Comparison of ENCODE assay signal across 11 cellular contexts in genomic region chr12:16198884-16199283, GRCh38.
A peak's percentile ranks its signal among the peaks of the same experiment; 100 is the strongest.
DNase-seq lines count a peak whose midpoint lies in the region; ATAC-seq and TF ChIP-seq lines count a peak whose summit lies in the region.
"Had no signal": no experiment of that assay in that cellular context is flagged by ENCODE, and none has a peak within 500 bp of the region (broad histone marks: within the 10 kb centered on the region; RNA-seq: fewer than 3 reads in every experiment).

No MANE protein-coding gene starts in this region.

- no peak overlapping the region for H3K4me2 ChIP-seq in GM23338
- H3K4me2 ChIP-seq: SK-N-SH had no signal

- peak overlapping the region; percentile 26 for H2AFZ ChIP-seq in GM23338

- peak; percentile 54 for DNase-seq in GM23338 (ENCODE audit: low spot score)
- peak; percentile 18 for DNase-seq in WERI-Rb-1
- DNase-seq in stimulated activated effector memory CD8-positive, alpha-beta T cell treated with anti-CD3 and anti-CD28 coated beads, Interleukin-12 subunit alpha, Interleukin-12 subunit beta, amount 100 ng/mL, for 72 hours (ENCODE audit: low spot score in 2 of 2): no peak
- DNase-seq in dorsolateral prefrontal cortex: no peak
- no peak for DNase-seq in NCI-H345 treated with DMSO at 0.1 percent for 48 hours (lab: John Stamatoyannopoulos, UW; ENCODE audit: unreplicated experiment)
- DNase-seq in vagina (ENCODE audit: extremely low spot score in 2 of 2): no peak
- DNase-seq: activated naive CD4-positive, alpha-beta T cell treated with Interleukin-2 at 50 U/mL for 16 hours; SK-N-SH had no signal

- no peak for TF ChIP-seq POLR2A in vagina (IDR thresholded peaks at IDR 0.05)

- TF ChIP-seq CTCF in GM23338 (conservative IDR thresholded peaks at IDR 0.05; ENCODE audit: low read depth in 2 of 2) (no peak), WERI-Rb-1 (IDR thresholded peaks at IDR 0.05; ENCODE audit: low read depth, low read length) (no peak), dorsolateral prefrontal cortex (IDR thresholded peaks at IDR 0.05 in 54 of 56, conservative IDR thresholded peaks at IDR 0.05 in 2 of 56; ENCODE audit: low read depth in 1 of 56, partially characterized antibody in 56 of 56) (no peak), vagina (IDR thresholded peaks at IDR 0.05) (no peak)

- H3K36me3 ChIP-seq in GM23338 (ENCODE audit: insufficient read depth) (no peaks in the 10 kb centered on the region), WERI-Rb-1 (no peaks in the 10 kb centered on the region), vagina (no peaks in the 10 kb centered on the region)

- H3K9me3 Mint-ChIP-seq in GM23338: peaks cover 10% of the 10 kb centered on the region
- H3K9me3 Mint-ChIP-seq in stimulated activated effector memory CD8-positive, alpha-beta T cell treated with anti-CD3 and anti-CD28 coated beads, Interleukin-12 subunit alpha, Interleukin-12 subunit beta, amount 100 ng/mL, for 72 hours: peaks cover 8% of the 10 kb centered on the region

- peaks cover 8% of the 10 kb centered on the region for H3K9me3 ChIP-seq in WERI-Rb-1 (ENCODE audit: severe bottlenecking)
- no peaks in the 10 kb centered on the region for H3K9me3 ChIP-seq in vagina
- H3K9me3 ChIP-seq: SK-N-SH had no signal

- H3K36me3 Mint-ChIP-seq in GM23338 (ENCODE audit: low read depth): peaks cover 8% of the 10 kb centered on the region; the same call in 2 of the 3 replicates
- no peaks in the 10 kb centered on the region for H3K36me3 Mint-ChIP-seq in stimulated activated effector memory CD8-positive, alpha-beta T cell treated with anti-CD3 and anti-CD28 coated beads, Interleukin-12 subunit alpha, Interleukin-12 subunit beta, amount 100 ng/mL, for 72 hours

- H3K27ac ChIP-seq in GM23338 (ENCODE audit: low read depth) (no peak overlapping the region), WERI-Rb-1 (no peak overlapping the region), dorsolateral prefrontal cortex (no peak overlapping the region), vagina (no peak overlapping the region)

- H3K27me3 Mint-ChIP-seq in GM23338 (ENCODE audit: insufficient read depth, low read depth, poor library complexity): no peaks in the 10 kb centered on the region

- H3K27me3 ChIP-seq in GM23338 (ENCODE audit: insufficient read depth) (no peaks in the 10 kb centered on the region), WERI-Rb-1 (ENCODE audit: insufficient read depth, low read depth, severe bottlenecking) (no peaks in the 10 kb centered on the region), dorsolateral prefrontal cortex (no peaks in the 10 kb centered on the region), vagina (no peaks in the 10 kb centered on the region)

- H3K4me3 Mint-ChIP-seq in GM23338: no peak overlapping the region
- H3K4me3 Mint-ChIP-seq in stimulated activated effector memory CD8-positive, alpha-beta T cell treated with anti-CD3 and anti-CD28 coated beads, Interleukin-12 subunit alpha, Interleukin-12 subunit beta, amount 100 ng/mL, for 72 hours: no peak overlapping the region
- H3K4me3 Mint-ChIP-seq: nephron had no signal

- intact Hi-C loops in dorsolateral prefrontal cortex (cut with DNase I): no loop called here
- intact Hi-C loops in vagina (cut with DNase I): no loop called here

- H3K79me2 ChIP-seq in GM23338 (replicated peaks; ENCODE audit: insufficient read depth): no peaks in the 10 kb centered on the region

- no peaks in the 10 kb centered on the region for H3F3A ChIP-seq in GM23338 (replicated peaks; ENCODE audit: low read depth)

- no peaks in the 10 kb centered on the region for H4K20me1 ChIP-seq in GM23338 (replicated peaks; ENCODE audit: insufficient read depth)

- H3K4me3 ChIP-seq in GM23338 (no peak overlapping the region), WERI-Rb-1 (ENCODE audit: low read depth, low read length) (no peak overlapping the region), dorsolateral prefrontal cortex (no peak overlapping the region), vagina (no peak overlapping the region)

- H3K4me1 Mint-ChIP-seq in GM23338: peaks cover 10% of the 10 kb centered on the region; the same call in 2 of the 3 replicates
- H3K4me1 Mint-ChIP-seq in stimulated activated effector memory CD8-positive, alpha-beta T cell treated with anti-CD3 and anti-CD28 coated beads, Interleukin-12 subunit alpha, Interleukin-12 subunit beta, amount 100 ng/mL, for 72 hours: no peaks in the 10 kb centered on the region
- H3K4me1 Mint-ChIP-seq: nephron had no signal

- no peaks in the 10 kb centered on the region for H3K9me2 ChIP-seq in GM23338 (ENCODE audit: insufficient read depth)

- peak overlapping the region; percentile 22 for H3K27ac Mint-ChIP-seq in GM23338
- H3K27ac Mint-ChIP-seq in stimulated activated effector memory CD8-positive, alpha-beta T cell treated with anti-CD3 and anti-CD28 coated beads, Interleukin-12 subunit alpha, Interleukin-12 subunit beta, amount 100 ng/mL, for 72 hours: no peak overlapping the region
- H3K27ac Mint-ChIP-seq: nephron had no signal

- ATAC-seq in GM18520 (IDR thresholded peaks at IDR 0.05; ENCODE audit: unreplicated experiment): peak; percentile 55
- peak; percentile 93 for ATAC-seq in GM23338
- peak; percentile 79 for ATAC-seq in HG03520 (IDR thresholded peaks at IDR 0.05; ENCODE audit: unreplicated experiment)
- no peak for ATAC-seq in stimulated activated effector memory CD8-positive, alpha-beta T cell treated with anti-CD3 and anti-CD28 coated beads, Interleukin-12 subunit alpha, Interleukin-12 subunit beta, amount 100 ng/mL, for 72 hours

- H3K4me1 ChIP-seq in GM23338 (ENCODE audit: insufficient read depth) (peaks cover 8% of the 10 kb centered on the region; the same call in 1 of the 2 replicates), vagina (no peaks in the 10 kb centered on the region)

TF ChIP-seq in GM23338, 12 proteins besides CTCF, POLR2A, EP300 and RAD21 (continues in another document):
- TF ChIP-seq ZNF331 (CRISPR knock-in tag; IDR thresholded peaks at IDR 0.05; ENCODE audit: low read depth) (no peak), ETS1 (IDR thresholded peaks at IDR 0.05) (no peak), JUNB (IDR thresholded peaks at IDR 0.05; ENCODE audit: unreplicated experiment) (no peak), CREB1 (CRISPR knock-in tag; IDR thresholded peaks at IDR 0.05; ENCODE audit: low read depth) (no peak)

Comparison
In these comparisons a context has a peak if more than half of its experiments do, and no peak if none do; other contexts are left out.
1. DNase-seq: peak in GM23338 (single experiment) and WERI-Rb-1 (single experiment); none in stimulated activated effector memory CD8-positive, alpha-beta T cell treated with anti-CD3 and anti-CD28 coated beads, Interleukin-12 subunit alpha, Interleukin-12 subunit beta, amount 100 ng/mL, for 72 hours (0 of 2), dorsolateral prefrontal cortex (0 of 10), NCI-H345 treated with DMSO at 0.1 percent for 48 hours (single experiment) and vagina (0 of 2).